25 cellular contexts compared by ENCODE assay signal in the genomic region with DNA sequence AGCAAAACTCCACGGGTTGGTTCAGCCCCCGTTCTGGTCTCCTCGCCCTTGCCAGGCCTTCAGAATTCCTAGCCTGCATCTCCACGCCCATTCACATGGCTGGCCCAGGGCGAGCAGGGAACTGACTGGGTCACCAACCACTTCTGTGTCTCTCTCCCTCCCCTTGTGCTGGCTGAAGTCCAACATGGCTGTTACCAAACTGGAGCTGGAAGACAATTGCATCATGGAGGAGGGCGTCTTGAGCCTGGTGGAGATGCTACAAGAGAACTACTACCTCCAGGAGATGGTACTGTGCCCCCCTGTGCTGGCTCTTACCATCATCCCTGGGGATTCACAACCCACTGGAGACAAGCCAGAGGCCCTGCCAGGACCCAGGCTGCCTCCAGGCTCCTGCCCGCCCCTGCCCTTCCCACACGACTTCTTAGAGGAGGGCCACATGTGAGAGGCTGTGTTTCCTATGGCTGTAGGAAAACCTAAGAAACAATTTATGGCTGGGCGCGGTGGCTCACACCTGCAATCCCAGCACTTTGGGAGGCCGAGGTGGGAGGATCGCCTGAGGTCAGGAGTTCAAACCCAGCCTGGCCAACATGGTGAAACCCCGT. TPM values are rescaled to one million over a fixed set of nuclear protein-coding genes. Genes with fewer than 3 reads are reported as not detected.
DNase-seq lines count a peak whose midpoint lies in the region; ATAC-seq, FAIRE-seq and TF ChIP-seq lines count a peak whose summit lies in the region.
"Had no signal": no experiment of that assay in that cellular context is flagged by ENCODE, and none has a peak within 500 bp of the region (broad histone marks: within the 10 kb centered on the region; RNA-seq: fewer than 3 reads in every experiment).

No MANE protein-coding gene starts in this region.

- H3K27me3 ChIP-seq in astrocyte (ENCODE audit: insufficient read depth, low read length): peaks cover 8% of the 10 kb centered on the region
- H3K27me3 ChIP-seq in upper lobe of left lung: no peaks in the 10 kb centered on the region
- H3K27me3 ChIP-seq in WERI-Rb-1 (ENCODE audit: insufficient read depth, low read depth, severe bottlenecking): no peaks in the 10 kb centered on the region
- H3K27me3 ChIP-seq: BLaER1 treated with 17β-estradiol and CSF1 and Interleukin-3, amounts not matched to agents 10 nM and 100 nM; heart left ventricle had no signal

- TF ChIP-seq EP300 in upper lobe of left lung (IDR thresholded peaks at IDR 0.05): no peak

- CTCF ChIA-PET in activated naive CD4-positive, alpha-beta T cell treated with anti-CD3 and anti-CD28 coated beads, Interleukin-2, amount 10 ng/mL, durations not matched to agents 7 days and 5 days (lab: Charles Lee): no interaction called here

- no peaks in the 10 kb centered on the region for H3K9me3 ChIP-seq in astrocyte (ENCODE audit: insufficient read depth, low read depth, low read length)
- no peaks in the 10 kb centered on the region for H3K9me3 ChIP-seq in upper lobe of left lung
- no peaks in the 10 kb centered on the region for H3K9me3 ChIP-seq in WERI-Rb-1 (ENCODE audit: severe bottlenecking)
- H3K9me3 ChIP-seq: A549; BLaER1 treated with 17β-estradiol and CSF1 and Interleukin-3, amounts not matched to agents 10 nM and 100 nM; heart left ventricle; left ventricle myocardium inferior had no signal

- no peaks in the 10 kb centered on the region for H3K79me2 ChIP-seq in astrocyte (ENCODE audit: insufficient read depth, low read length)

- H3K4me1 ChIP-seq in astrocyte (ENCODE audit: insufficient read depth, low read length): no peaks in the 10 kb centered on the region
- no peaks in the 10 kb centered on the region for H3K4me1 ChIP-seq in upper lobe of left lung
- H3K4me1 ChIP-seq: A549 had no signal

- no peaks in the 10 kb centered on the region for H3K36me3 ChIP-seq in astrocyte (ENCODE audit: insufficient read depth, low read length)
- no peaks in the 10 kb centered on the region for H3K36me3 ChIP-seq in upper lobe of left lung
- no peaks in the 10 kb centered on the region for H3K36me3 ChIP-seq in WERI-Rb-1
- H3K36me3 ChIP-seq: BLaER1 treated with 17β-estradiol and CSF1 and Interleukin-3, amounts not matched to agents 10 nM and 100 nM; heart left ventricle; left ventricle myocardium inferior had no signal

- TF ChIP-seq CTCF in astrocyte (IDR thresholded peaks at IDR 0.05; ENCODE audit: insufficient read depth, low read depth, low read length) (no peak), upper lobe of left lung (IDR thresholded peaks at IDR 0.05) (no peak), WERI-Rb-1 (IDR thresholded peaks at IDR 0.05; ENCODE audit: low read depth, low read length) (no peak)

- no peaks in the 10 kb centered on the region for H3K36me3 Mint-ChIP-seq in activated naive CD4-positive, alpha-beta T cell treated with anti-CD3 and anti-CD28 coated beads, Interleukin-2, amount 10 ng/mL, durations not matched to agents 7 days and 5 days
- H3K36me3 Mint-ChIP-seq in astrocyte (ENCODE audit: low read depth, unreplicated experiment): no peaks in the 10 kb centered on the region
- H3K36me3 Mint-ChIP-seq: activated naive CD4-positive, alpha-beta T cell treated with anti-CD3 and anti-CD28 coated beads, Interleukin-2, amount 50 U/mL, for 72 hours; stimulated activated effector memory CD8-positive, alpha-beta T cell treated with anti-CD3 and anti-CD28 coated beads, Interleukin-12 subunit alpha, Interleukin-12 subunit beta, amount 100 ng/mL, for 72 hours had no signal

- H3K27me3 Mint-ChIP-seq in activated naive CD4-positive, alpha-beta T cell treated with anti-CD3 and anti-CD28 coated beads, Interleukin-2, amount 10 ng/mL, durations not matched to agents 7 days and 5 days: peaks cover 44% of the 10 kb centered on the region
- H3K27me3 Mint-ChIP-seq in astrocyte (ENCODE audit: low read depth, unreplicated experiment): peaks cover 9% of the 10 kb centered on the region

- H3K9ac ChIP-seq in astrocyte (ENCODE audit: low read length): no peak overlapping the region
- H3K9ac ChIP-seq: BLaER1 treated with 17β-estradiol and CSF1 and Interleukin-3, amounts not matched to agents 10 nM and 100 nM had no signal

- FAIRE-seq in astrocyte (lab: Jason Lieb, UNC): no peak
- FAIRE-seq: A549, D721Med, G401.6 had no signal

- H2AFZ ChIP-seq in astrocyte (ENCODE audit: low read depth, low read length): no peak overlapping the region

- H3K4me3 ChIP-seq in astrocyte (ENCODE audit: insufficient read depth, low read depth, low read length) (no peak overlapping the region), upper lobe of left lung (no peak overlapping the region), WERI-Rb-1 (ENCODE audit: low read depth, low read length) (no peak overlapping the region)
- H3K4me3 ChIP-seq: A549; BLaER1 treated with 17β-estradiol and CSF1 and Interleukin-3, amounts not matched to agents 10 nM and 100 nM; heart left ventricle; left ventricle myocardium inferior had no signal

- no peaks in the 10 kb centered on the region for H3K4me1 Mint-ChIP-seq in activated naive CD4-positive, alpha-beta T cell treated with anti-CD3 and anti-CD28 coated beads, Interleukin-2, amount 10 ng/mL, durations not matched to agents 7 days and 5 days
- no peaks in the 10 kb centered on the region for H3K4me1 Mint-ChIP-seq in astrocyte (ENCODE audit: low read depth, unreplicated experiment)
- H3K4me1 Mint-ChIP-seq: stimulated activated effector memory CD8-positive, alpha-beta T cell treated with anti-CD3 and anti-CD28 coated beads, Interleukin-12 subunit alpha, Interleukin-12 subunit beta, amount 100 ng/mL, for 72 hours had no signal

- TF ChIP-seq POLR2A in upper lobe of left lung (IDR thresholded peaks at IDR 0.05): peak in 1 of 4 donors; percentile 36

- H3K27ac ChIP-seq in astrocyte (ENCODE audit: low read depth, low read length) (no peak overlapping the region), upper lobe of left lung (no peak overlapping the region), WERI-Rb-1 (no peak overlapping the region)
- H3K27ac ChIP-seq: A549; BLaER1 treated with 17β-estradiol and CSF1 and Interleukin-3, amounts not matched to agents 10 nM and 100 nM; heart left ventricle; left ventricle myocardium inferior had no signal

- no peaks in the 10 kb centered on the region for H4K20me1 ChIP-seq in astrocyte (ENCODE audit: insufficient read depth, low read length)
- H4K20me1 ChIP-seq: BLaER1 treated with 17β-estradiol and CSF1 and Interleukin-3, amounts not matched to agents 10 nM and 100 nM had no signal

- H3K9me3 Mint-ChIP-seq in activated naive CD4-positive, alpha-beta T cell treated with anti-CD3 and anti-CD28 coated beads, Interleukin-2, amount 10 ng/mL, durations not matched to agents 7 days and 5 days: no peaks in the 10 kb centered on the region
- peaks cover 2% of the 10 kb centered on the region for H3K9me3 Mint-ChIP-seq in astrocyte (ENCODE audit: unreplicated experiment)
- H3K9me3 Mint-ChIP-seq: activated naive CD4-positive, alpha-beta T cell treated with anti-CD3 and anti-CD28 coated beads, Interleukin-2, amount 50 U/mL, for 72 hours; endodermal cell; stimulated activated effector memory CD8-positive, alpha-beta T cell treated with anti-CD3 and anti-CD28 coated beads, Interleukin-12 subunit alpha, Interleukin-12 subunit beta, amount 100 ng/mL, for 72 hours had no signal

- ATAC-seq in upper lobe of left lung (ENCODE audit: low FRiP score in 2 of 2): peak; percentile 51 to 66
- ATAC-seq in HG02981 (IDR thresholded peaks at IDR 0.05; ENCODE audit: unreplicated experiment): no peak
- no peak for ATAC-seq in HG03565 (IDR thresholded peaks at IDR 0.05; ENCODE audit: unreplicated experiment)
- ATAC-seq: A549; activated naive CD4-positive, alpha-beta T cell treated with anti-CD3 and anti-CD28 coated beads, Interleukin-2, amount 50 U/mL, for 72 hours; stimulated activated effector memory CD8-positive, alpha-beta T cell treated with anti-CD3 and anti-CD28 coated beads, Interleukin-12 subunit alpha, Interleukin-12 subunit beta, amount 100 ng/mL, for 72 hours had no signal

- no peak overlapping the region for H3K4me3 Mint-ChIP-seq in activated naive CD4-positive, alpha-beta T cell treated with anti-CD3 and anti-CD28 coated beads, Interleukin-2, amount 10 ng/mL, durations not matched to agents 7 days and 5 days
- no peak overlapping the region for H3K4me3 Mint-ChIP-seq in astrocyte (ENCODE audit: unreplicated experiment)
- H3K4me3 Mint-ChIP-seq: endodermal cell; stimulated activated effector memory CD8-positive, alpha-beta T cell treated with anti-CD3 and anti-CD28 coated beads, Interleukin-12 subunit alpha, Interleukin-12 subunit beta, amount 100 ng/mL, for 72 hours had no signal

- H3K27ac Mint-ChIP-seq in activated naive CD4-positive, alpha-beta T cell treated with anti-CD3 and anti-CD28 coated beads, Interleukin-2, amount 10 ng/mL, durations not matched to agents 7 days and 5 days: peak overlapping the region; percentile 10
- peak overlapping the region; percentile 58 for H3K27ac Mint-ChIP-seq in astrocyte (ENCODE audit: unreplicated experiment)
- H3K27ac Mint-ChIP-seq: activated naive CD4-positive, alpha-beta T cell treated with anti-CD3 and anti-CD28 coated beads, Interleukin-2, amount 50 U/mL, for 72 hours; endodermal cell; stimulated activated effector memory CD8-positive, alpha-beta T cell treated with anti-CD3 and anti-CD28 coated beads, Interleukin-12 subunit alpha, Interleukin-12 subunit beta, amount 100 ng/mL, for 72 hours had no signal

- 86 to 87% methylated on average over 13 of the region's 13 CpGs for WGBS in upper lobe of left lung, 2 donors

- no peak overlapping the region for H3K4me2 ChIP-seq in astrocyte (ENCODE audit: low read length)
- H3K4me2 ChIP-seq: A549; BLaER1 treated with 17β-estradiol and CSF1 and Interleukin-3, amounts not matched to agents 10 nM and 100 nM had no signal

- DNase-seq in activated naive CD4-positive, alpha-beta T cell treated with anti-CD3 and anti-CD28 coated beads, Interleukin-2, amount 10 ng/mL, durations not matched to agents 7 days and 5 days: no peak
- DNase-seq in activated naive CD4-positive, alpha-beta T cell treated with Interleukin-2 at 50 U/mL for 16 hours: no peak
- DNase-seq in astrocyte (ENCODE audit: low read depth) (no peak), medulla oblongata (ENCODE audit: extremely low spot score) (peak; percentile 30), upper lobe of left lung (peak; percentile 56 to 70), WERI-Rb-1 (no peak)
- DNase-seq: endodermal cell, GOT3, heart left ventricle, left ventricle myocardium inferior, NCI-H1417 treated with DMSO at 0.1 percent for 48 hours, NCI-H526 treated with DMSO at 0.1 percent for 48 hours, SW 1271 had no signal

RNA-seq across cellular contexts. Expression of gene LRRC74A, which starts 9.9 kb away (rescaled TPM):
- total RNA-seq in astrocyte: not detected in 2 replicates
- not detected for total RNA-seq in upper lobe of left lung
- total RNA-seq: activated CD8-positive, alpha-beta memory T cell treated with anti-CD3 and anti-CD28 coated beads for 36 hours; activated naive CD4-positive, alpha-beta T cell treated with anti-CD3 and anti-CD28 coated beads, Interleukin-2, amount 50 U/mL, for 72 hours; endodermal cell; heart left ventricle; left ventricle myocardium inferior; LHCN-M2; osteoblast; temporal lobe had no signal

RNA-seq across cellular contexts. Expression of gene ANGEL1, which starts 23.4 kb away (rescaled TPM):
- 12.7 and 15.0 TPM in 2 replicates for total RNA-seq in astrocyte
- 10 to 100 TPM; 13.8 to 35.6 (median 23.6) TPM for total RNA-seq in upper lobe of left lung

Comparison
In these comparisons a context has a peak if more than half of its experiments do, and no peak if none do; other contexts are left out.
1. DNase-seq: peak in medulla oblongata (single experiment) and upper lobe of left lung (2 of 2); none in activated naive CD4-positive, alpha-beta T cell treated with anti-CD3 and anti-CD28 coated beads, Interleukin-2, amount 10 ng/mL, durations not matched to agents 7 days and 5 days (single experiment), activated naive CD4-positive, alpha-beta T cell treated with Interleukin-2 at 50 U/mL for 16 hours (single experiment), astrocyte (single experiment) and WERI-Rb-1 (single experiment).
2. ATAC-seq: peak in upper lobe of left lung (2 of 2); none in HG02981 (single experiment) and HG03565 (single experiment).